8 cellular contexts compared by ENCODE assay signal in the genomic region with DNA sequence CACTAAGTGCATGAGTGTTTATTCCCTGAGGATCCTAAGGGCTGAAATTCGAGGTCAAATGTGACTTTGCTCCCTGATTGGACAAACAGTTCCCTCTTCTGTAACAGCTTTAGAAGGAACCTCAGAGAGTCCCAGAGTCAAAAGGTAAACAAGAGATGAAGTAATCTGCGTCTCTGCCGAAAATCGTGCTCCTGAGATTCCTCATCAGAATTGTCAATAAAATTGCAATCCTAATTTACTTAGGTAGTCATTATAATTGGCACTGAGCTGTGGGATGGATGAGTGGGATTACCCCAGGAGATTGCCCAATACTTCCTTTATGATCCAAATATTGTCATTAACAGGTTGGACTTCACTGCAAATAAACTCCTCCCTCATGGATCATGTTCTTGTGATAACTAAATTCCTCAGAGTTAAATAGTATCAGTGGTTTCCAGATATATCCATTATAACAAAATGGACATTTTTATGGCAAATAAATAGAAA. TPM values are rescaled to one million over a fixed set of nuclear protein-coding genes. Genes with fewer than 3 reads are reported as not detected.
DNase-seq lines count a peak whose midpoint lies in the region; ATAC-seq and TF ChIP-seq lines count a peak whose summit lies in the region.

No MANE protein-coding gene starts in this region.

- peaks cover 0 to 2% (median 0%) of the 10 kb centered on the region in 7 donors for H3K9me3 Mint-ChIP-seq in CD4-positive, CD25-positive, alpha-beta regulatory T cell
- H3K9me3 Mint-ChIP-seq in IgD-negative memory B cell (no peaks in the 10 kb centered on the region), chondrocyte (ENCODE audit: low read depth) (no peaks in the 10 kb centered on the region)
- H3K9me3 Mint-ChIP-seq in naive thymus-derived CD4-positive, alpha-beta T cell = peaks cover 0 to 3% (median 2%) of the 10 kb centered on the region in 11 donors

- no peak for TF ChIP-seq CTCF in chondrocyte (IDR thresholded peaks at IDR 0.05)

- DNase-seq in CD4-positive, CD25-positive, alpha-beta regulatory T cell = no peak
- no peak for DNase-seq in chondrocyte (ENCODE audit: low spot score)
- DNase-seq in naive thymus-derived CD4-positive, alpha-beta T cell = peak in 1 of 9 donors; percentile 3
- DNase-seq in stimulated activated CD4-positive, alpha-beta T cell treated with anti-CD3 and anti-CD28 coated beads, Interleukin-4, amount 100 ng/mL, for 1 hour = no peak
- no peak for DNase-seq in activated gamma-delta T cell (lab: John Stamatoyannopoulos, UW)

- intact Hi-C loops in naive thymus-derived CD4-positive, alpha-beta T cell (cut with micrococcal nuclease) = loop anchor here (1.0 to 2.0 kb wide), 8 partner anchors 56 to 894 kb away; a partner anchor contains a TSS

- POLR2A ChIA-PET in naive thymus-derived CD4-positive, alpha-beta T cell (lab: Charles Lee) = interaction anchor here (1.0 to 1.2 kb wide), 2 partner anchors 8 to 486 kb away, joined by 4 to 6 read pairs; no protein-coding TSS in a partner anchor

- H3K36me3 Mint-ChIP-seq in CD4-positive, CD25-positive, alpha-beta regulatory T cell = no peaks in the 10 kb centered on the region
- H3K36me3 Mint-ChIP-seq in IgD-negative memory B cell = peaks cover 5% of the 10 kb centered on the region
- no peaks in the 10 kb centered on the region for H3K36me3 Mint-ChIP-seq in chondrocyte (ENCODE audit: low read depth)
- H3K36me3 Mint-ChIP-seq in naive thymus-derived CD4-positive, alpha-beta T cell = peaks cover 0 to 11% (median 3%) of the 10 kb centered on the region in 5 donors

- H3K27ac Mint-ChIP-seq in CD4-positive, CD25-positive, alpha-beta regulatory T cell = peak overlapping the region in 2 of 3 donors; percentile 94 to 99
- H3K27ac Mint-ChIP-seq in IgD-negative memory B cell (peak overlapping the region in 2 of 3 donors; percentile 90 to 99), chondrocyte (ENCODE audit: unreplicated experiment) (no peak overlapping the region)
- H3K27ac Mint-ChIP-seq in naive thymus-derived CD4-positive, alpha-beta T cell = peak overlapping the region in 8 of 9 donors; percentile 35 to 99 (median 98)

- H3K4me1 Mint-ChIP-seq in CD4-positive, CD25-positive, alpha-beta regulatory T cell = peaks cover 22 to 48% (median 37%) of the 10 kb centered on the region in 4 donors
- H3K4me1 Mint-ChIP-seq in IgD-negative memory B cell = peaks cover 28 to 36% (median 34%) of the 10 kb centered on the region in 3 donors
- peaks cover 25% of the 10 kb centered on the region for H3K4me1 Mint-ChIP-seq in chondrocyte (ENCODE audit: low read depth)
- H3K4me1 Mint-ChIP-seq in naive thymus-derived CD4-positive, alpha-beta T cell = peaks cover 29 to 48% (median 44%) of the 10 kb centered on the region in 7 donors

- peaks cover 32% of the 10 kb centered on the region for H3K4me1 ChIP-seq in CD4-positive, CD25-positive, alpha-beta regulatory T cell (ENCODE audit: control insufficient read depth, insufficient read depth, low read length, poor library complexity, severe bottlenecking)
- peaks cover 9 to 21% of the 10 kb centered on the region in 2 donors for H3K4me1 ChIP-seq in naive thymus-derived CD4-positive, alpha-beta T cell (ENCODE audit: control insufficient read depth in 2 of 2, insufficient read depth in 2 of 2, low read length in 2 of 2)

- CTCF ChIA-PET in naive thymus-derived CD4-positive, alpha-beta T cell (lab: Charles Lee) = interaction anchor here (1.7 kb wide), 2 partner anchors 9 to 13 kb away, joined by 5 read pairs; no protein-coding TSS in a partner anchor

- H3K27me3 Mint-ChIP-seq in CD4-positive, CD25-positive, alpha-beta regulatory T cell = no peaks in the 10 kb centered on the region
- H3K27me3 Mint-ChIP-seq in IgD-negative memory B cell (no peaks in the 10 kb centered on the region), chondrocyte (ENCODE audit: low read depth) (peaks cover 3% of the 10 kb centered on the region)
- H3K27me3 Mint-ChIP-seq in naive thymus-derived CD4-positive, alpha-beta T cell = no peaks in the 10 kb centered on the region

- H3K4me3 ChIP-seq in CD4-positive, CD25-positive, alpha-beta regulatory T cell (ENCODE audit: low read depth, low read length) = peak overlapping the region; percentile 82
- H3K4me3 ChIP-seq in naive thymus-derived CD4-positive, alpha-beta T cell (ENCODE audit: low read length) = peak overlapping the region; percentile 69

- no peak overlapping the region for H3K27ac ChIP-seq in CD4-positive, CD25-positive, alpha-beta regulatory T cell (ENCODE audit: insufficient read depth, low read length, poor library complexity, severe bottlenecking)
- peak overlapping the region; percentile 94 for H3K27ac ChIP-seq in naive thymus-derived CD4-positive, alpha-beta T cell (ENCODE audit: low read depth, low read length)

- peak overlapping the region; percentile 91 to 96 (median 95) for H3K4me3 Mint-ChIP-seq in CD4-positive, CD25-positive, alpha-beta regulatory T cell
- peak overlapping the region; percentile 94 to 97 (median 96) for H3K4me3 Mint-ChIP-seq in IgD-negative memory B cell
- peak overlapping the region; percentile 92 for H3K4me3 Mint-ChIP-seq in chondrocyte (ENCODE audit: unreplicated experiment)
- H3K4me3 Mint-ChIP-seq in naive thymus-derived CD4-positive, alpha-beta T cell = peak overlapping the region; percentile 90 to 100 (median 96)

- no peaks in the 10 kb centered on the region for H3K9me3 ChIP-seq in CD4-positive, CD25-positive, alpha-beta regulatory T cell (ENCODE audit: control insufficient read depth in 2 of 2, low read length in 2 of 2)
- no peaks in the 10 kb centered on the region for H3K9me3 ChIP-seq in naive thymus-derived CD4-positive, alpha-beta T cell (ENCODE audit: control insufficient read depth in 2 of 3, low read length in 3 of 3)

- ATAC-seq in CD4-positive, CD25-positive, alpha-beta regulatory T cell (ENCODE audit: low read depth in 2 of 2) = no peak
- no peak for ATAC-seq in naive thymus-derived CD4-positive, alpha-beta T cell
- ATAC-seq in GM19328 (IDR thresholded peaks at IDR 0.05; ENCODE audit: unreplicated experiment) (no peak), GM19035 (IDR thresholded peaks at IDR 0.05; ENCODE audit: unreplicated experiment) (no peak)

- H3K36me3 ChIP-seq in CD4-positive, CD25-positive, alpha-beta regulatory T cell (ENCODE audit: control insufficient read depth, insufficient read depth, low read length) = no peaks in the 10 kb centered on the region
- peaks cover 0 to 6% (median 0%) of the 10 kb centered on the region in 3 experiments for H3K36me3 ChIP-seq in naive thymus-derived CD4-positive, alpha-beta T cell (ENCODE audit: control insufficient read depth in 2 of 3, insufficient read depth in 3 of 3, low read length in 3 of 3)

- H3K27me3 ChIP-seq in CD4-positive, CD25-positive, alpha-beta regulatory T cell (ENCODE audit: control insufficient read depth, insufficient read depth, low read length) = no peaks in the 10 kb centered on the region
- H3K27me3 ChIP-seq in naive thymus-derived CD4-positive, alpha-beta T cell (ENCODE audit: control insufficient read depth in 2 of 2, insufficient read depth in 2 of 2, low read length in 2 of 2) = no peaks in the 10 kb centered on the region

RNA-seq across cellular contexts. Expression of a gene that starts 0.9 kb away (rescaled TPM):
- 47.4 TPM for total RNA-seq in CD4-positive, CD25-positive, alpha-beta regulatory T cell
- 100 to 1,000 TPM in 2 of 4 donors, 10 to 100 TPM in 2; 94.7 to 116 (median 101) TPM for polyA plus RNA-seq in CD4-positive, CD25-positive, alpha-beta regulatory T cell
- polyA plus RNA-seq in IgD-negative memory B cell = 69.7 TPM
- total RNA-seq in chondrocyte = 38.3 to 46.0 TPM (median 39.0 TPM) in 3 replicates
- 10 to 100 TPM; 45.1 to 63.6 (median 47.9) TPM for total RNA-seq in naive thymus-derived CD4-positive, alpha-beta T cell
- polyA plus RNA-seq in naive thymus-derived CD4-positive, alpha-beta T cell = 10 to 100 TPM; 85.8 to 85.9 TPM

RNA-seq across cellular contexts. Expression of a gene that starts 56.3 kb away (rescaled TPM):
- total RNA-seq in CD4-positive, CD25-positive, alpha-beta regulatory T cell = 0.52 TPM
- 1 to 10 TPM in 1 of 4 donors, under 1 TPM in 3; 0.17 to 1.1 (median 0.42) TPM for polyA plus RNA-seq in CD4-positive, CD25-positive, alpha-beta regulatory T cell
- 0.06 TPM for polyA plus RNA-seq in IgD-negative memory B cell
- 0.12 TPM in 1 of 3 replicates, not detected in the others for total RNA-seq in chondrocyte
- total RNA-seq in naive thymus-derived CD4-positive, alpha-beta T cell = 1 to 10 TPM in 3 of 5 experiments, under 1 TPM in 2; 0.73 to 2.3 (median 1.1) TPM
- 1 to 10 TPM; 1.4 to 1.7 TPM for polyA plus RNA-seq in naive thymus-derived CD4-positive, alpha-beta T cell
